Comparison of ENCODE assay signal across 8 cellular contexts in the genomic region with DNA sequence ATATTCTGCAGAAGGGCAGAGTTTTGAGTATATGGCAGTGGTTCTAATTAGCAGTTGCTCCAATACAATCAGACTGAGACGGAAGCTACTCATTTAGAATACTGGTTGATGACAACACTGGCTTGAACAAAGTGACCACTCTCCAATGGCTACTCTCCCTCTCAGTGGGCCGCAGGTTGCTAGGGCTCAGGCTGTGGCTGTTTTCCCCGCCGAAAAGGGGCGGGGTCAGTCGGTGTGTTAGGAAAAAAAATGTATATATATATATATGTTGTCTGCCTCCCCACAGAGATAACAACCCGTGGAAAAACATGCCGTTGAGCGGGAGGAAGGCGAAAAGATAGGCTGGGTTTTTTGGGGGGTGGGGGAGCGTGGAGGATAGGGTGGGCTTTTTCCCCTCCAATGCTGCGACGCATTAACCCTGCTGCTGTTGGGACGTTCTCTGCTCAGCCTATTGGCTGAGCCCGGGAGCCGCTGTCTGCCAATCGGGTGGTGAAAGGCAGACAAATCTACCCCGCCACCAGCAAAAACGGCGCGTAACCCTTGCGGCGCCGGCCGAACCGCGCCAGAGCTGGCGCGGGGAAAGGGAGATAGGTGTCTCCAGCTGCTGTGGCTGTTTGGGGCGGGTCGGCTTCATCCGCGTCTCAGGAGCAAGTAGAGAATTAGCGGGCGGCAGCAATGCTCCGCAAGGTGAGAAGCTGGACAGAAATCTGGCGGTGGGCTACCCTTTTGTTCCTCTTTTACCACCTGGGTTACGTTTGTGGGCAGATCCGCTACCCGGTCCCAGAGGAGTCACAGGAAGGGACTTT. TPM values are rescaled to one million over a fixed set of nuclear protein-coding genes. Genes with fewer than 3 reads are reported as not detected.
A peak's percentile ranks its signal among the peaks of the same experiment; 100 is the strongest.
DNase-seq lines count a peak whose midpoint lies in the region; ATAC-seq, FAIRE-seq and TF ChIP-seq lines count a peak whose summit lies in the region.

A gene (plus strand): TSS at position 532 of the 806 bp plus-strand sequence. CDS start 144 bp downstream, at position 676.

- TF ChIP-seq EP300 in HepG2 (IDR thresholded peaks at IDR 0.05; ENCODE audit: low read depth in 2 of 2, low read length in 2 of 2) (no peak), HepG2 (CRISPR knock-in tag; IDR thresholded peaks at IDR 0.05; ENCODE audit: borderline replicate concordance) (no peak), stomach (IDR thresholded peaks at IDR 0.05) (no peak)

- no peak for TF ChIP-seq POLR2A in HepG2 (IDR thresholded peaks at IDR 0.05; ENCODE audit: insufficient read depth in 1 of 2, low read depth in 2 of 2, low read length in 2 of 2)
- TF ChIP-seq POLR2A in right lobe of liver (IDR thresholded peaks at IDR 0.05) = no peak
- no peak for TF ChIP-seq POLR2A in stomach (IDR thresholded peaks at IDR 0.05)

- no peaks in the 10 kb centered on the region for H4K20me1 ChIP-seq in HepG2 (ENCODE audit: insufficient read depth, low read length)

- H3K27ac ChIP-seq in HepG2 (ENCODE audit: extremely low read length, insufficient read depth, low read length) = no peak within 1 kb of the TSS
- no peak within 1 kb of the TSS for H3K27ac ChIP-seq in right lobe of liver
- H3K27ac ChIP-seq in stomach = peak within 1 kb of the TSS in 1 of 5 donors; percentile 13

- ATAC-seq in HepG2 = no peak
- no peak for ATAC-seq in right lobe of liver
- no peak for ATAC-seq in GM21619 (IDR thresholded peaks at IDR 0.05; ENCODE audit: unreplicated experiment)

- BruUV-seq in HepG2 (replicated peaks; lab: Mats Ljungman, UMichigan) = no TSS peak

- CTCF ChIA-PET in HepG2 (lab: Yijun Ruan, JAX; ENCODE audit: low intra/inter-chr PET ratio, low total read pairs) = no interaction called here

- POLR2A ChIA-PET in HepG2 (lab: Yijun Ruan, JAX) = no interaction called here

- H3K4me3 ChIP-seq in HepG2 (replicated peaks in 1 of 3; ENCODE audit: insufficient read depth in 1 of 3, low read depth in 2 of 3, low read length in 3 of 3) (no peak within 1 kb of the TSS; a peak in 1 of 6 replicates), right lobe of liver (no peak within 1 kb of the TSS), astrocyte of the spinal cord (ENCODE audit: low read depth, low read length) (peak within 1 kb of the TSS; percentile 27), stomach (peak within 1 kb of the TSS; percentile 39 to 46 (median 41))

- H3K36me3 ChIP-seq in HepG2 (replicated peaks in 1 of 2; ENCODE audit: control insufficient read depth in 1 of 2, insufficient read depth in 2 of 2, low read length in 2 of 2) = no peaks in the 10 kb centered on the region
- no peaks in the 10 kb centered on the region for H3K36me3 ChIP-seq in right lobe of liver
- peaks cover 0 to 30% (median 0%) of the 10 kb centered on the region in 4 donors for H3K36me3 ChIP-seq in stomach

- TF ChIP-seq CTCF in HepG2 (CRISPR knock-in tag; IDR thresholded peaks at IDR 0.05) = no peak
- TF ChIP-seq CTCF in right lobe of liver (IDR thresholded peaks at IDR 0.05) = no peak
- no peak for TF ChIP-seq CTCF in astrocyte of the spinal cord (IDR thresholded peaks at IDR 0.05; ENCODE audit: low read depth, low read length)
- no peak for TF ChIP-seq CTCF in stomach (IDR thresholded peaks at IDR 0.05)

- H3K4me2 ChIP-seq in HepG2 (ENCODE audit: low read depth, low read length) = peak within 1 kb of the TSS; percentile 32; the same call in 1 of the 2 replicates

- H3K9me3 ChIP-seq in HepG2 (ENCODE audit: low read length) (no peaks in the 10 kb centered on the region), right lobe of liver (no peaks in the 10 kb centered on the region), stomach (peaks cover 0 to 11% (median 0%) of the 10 kb centered on the region in 4 donors)

- in situ Hi-C loops in HepG2 (cut with HindIII; ENCODE audit: extremely low pct_ligation_motif_present, low pct_unique_long_range_greater_than_20kb) = no loop called here
- in situ Hi-C loops in astrocyte of the spinal cord (cut with HindIII; ENCODE audit: low sequenced_read_pairs) = no loop called here

- H3K4me1 ChIP-seq in HepG2 (ENCODE audit: insufficient read depth, low read length) = no peaks in the 10 kb centered on the region
- no peaks in the 10 kb centered on the region for H3K4me1 ChIP-seq in right lobe of liver
- peaks cover 18 to 55% (median 36%) of the 10 kb centered on the region in 4 donors for H3K4me1 ChIP-seq in stomach

- no peak for FAIRE-seq in HepG2 (lab: Jason Lieb, UNC)

- H3K9ac ChIP-seq in HepG2 (ENCODE audit: insufficient read depth, low read depth, low read length) = no peak within 1 kb of the TSS

- intact Hi-C loops in HepG2 (cut with micrococcal nuclease; ENCODE audit: unreplicated experiment) = no loop called here
- intact Hi-C loops in right lobe of liver (cut with DNase I) = no loop called here
- intact Hi-C loops in stomach (cut with DNase I; ENCODE audit: low total_unique reads) = no loop called here

- no peak for TF ChIP-seq RAD21 in HepG2 (CRISPR knock-in tag; IDR thresholded peaks at IDR 0.05)

- no peak for DNase-seq in HepG2 (ENCODE audit: low spot score)
- no peak for DNase-seq in right lobe of liver
- DNase-seq in astrocyte of the spinal cord (ENCODE audit: low read depth, low spot score) = peak; percentile 42
- peak; percentile 91 for DNase-seq in islet precursor cell
- no peak for DNase-seq in stomach
- DNase-seq in COLO668 (lab: John Stamatoyannopoulos, UW; ENCODE audit: unreplicated experiment) = no peak
- no peak for DNase-seq in NOMO-1 (lab: John Stamatoyannopoulos, UW; ENCODE audit: unreplicated experiment in 2 of 2)

- H2AFZ ChIP-seq in HepG2 (ENCODE audit: low read length) = no peak within 1 kb of the TSS

- H3K79me2 ChIP-seq in HepG2 (ENCODE audit: insufficient read depth, low read length) = no peaks in the 10 kb centered on the region

- H3K27me3 ChIP-seq in HepG2 (ENCODE audit: control insufficient read depth in 1 of 2, insufficient read depth in 2 of 2, low read length in 2 of 2) (peaks cover 3 to 33% of the 10 kb centered on the region in 2 experiments), right lobe of liver (no peaks in the 10 kb centered on the region), stomach (peaks cover 0 to 64% (median 16%) of the 10 kb centered on the region in 3 donors)

- 48% methylated on average over 24 of the region's 40 CpGs for WGBS in HepG2 (ENCODE audit: low lambda C conversion rate)
- WGBS in right lobe of liver (ENCODE audit: insufficient coverage, low coverage, low lambda C conversion rate, missing lambda C conversion rate) = 14% methylated on average over 21 of the region's 40 CpGs
- 1 to 11% (median 7%) methylated on average over 30 to 40 of the region's 40 CpGs for WGBS in stomach, 5 donors

TF ChIP-seq in HepG2, 621 proteins besides CTCF, POLR2A, EP300 and RAD21:
- TF ChIP-seq PHF8 (CRISPR knock-in tag; IDR thresholded peaks at IDR 0.05) (no peak), ZNF652 (CRISPR knock-in tag; IDR thresholded peaks at IDR 0.05; ENCODE audit: borderline replicate concordance, low read depth) (peak; percentile 71)

RNA-seq across cellular contexts. Expression of the gene that starts here (rescaled TPM):
- 0.07 TPM in 1 of 2 replicates, not detected in the other for total RNA-seq in HepG2 (2016; rRNA removed; fragmentation: Illumina TruSeq; extraction: Trizol)
- not detected in 2 replicates for total RNA-seq in HepG2 (2016; cell fraction: cytosol; rRNA removed; fragmentation: Illumina TruSeq; extraction: Trizol; ENCODE audit: low read depth)
- 0.11 TPM in 1 of 2 replicates, not detected in the other for total RNA-seq in HepG2 (2016; cell fraction: insoluble cytoplasmic fraction; rRNA removed; fragmentation: Illumina TruSeq; extraction: Trizol)
- not detected in 2 replicates for total RNA-seq in HepG2 (2016; cell fraction: membrane; rRNA removed; fragmentation: Illumina TruSeq; extraction: Trizol)
- 0.44 and 0.47 TPM in 2 replicates for total RNA-seq in HepG2 (2016; cell fraction: nucleus; rRNA removed; fragmentation: Illumina TruSeq; extraction: Trizol)
- 0.10 TPM in 1 of 2 replicates, not detected in the other for polyA plus RNA-seq in HepG2 (2011; rRNA removed)
- not detected in 2 replicates for polyA plus RNA-seq in HepG2 (2011; cell fraction: cytosol; rRNA removed)
- polyA plus RNA-seq in HepG2 (2011; cell fraction: nucleus; rRNA removed) = 0.07 and 0.11 TPM in 2 replicates
- not detected in 2 replicates for polyA plus RNA-seq in HepG2 (2012)
- not detected in 2 replicates for polyA plus RNA-seq in HepG2 (2016; cell fraction: cytosol; fragmentation: Illumina TruSeq; extraction: Trizol; ENCODE audit: low read depth)
- polyA plus RNA-seq in HepG2 (2016; cell fraction: insoluble cytoplasmic fraction; fragmentation: Illumina TruSeq; extraction: Trizol; ENCODE audit: low read depth) = not detected in 2 replicates
- not detected in 2 replicates for polyA plus RNA-seq in HepG2 (2016; cell fraction: membrane; fragmentation: Illumina TruSeq; extraction: Trizol; ENCODE audit: low read depth)
- polyA plus RNA-seq in HepG2 (2016; cell fraction: nucleus; fragmentation: Illumina TruSeq; extraction: Trizol; ENCODE audit: insufficient read depth, low read depth) = not detected in 2 replicates
- polyA minus RNA-seq in HepG2 (2011; rRNA and poly(A)+ RNA removed; ENCODE audit: low replicate concordance) = 0.21 and 0.34 TPM in 2 replicates
- polyA minus RNA-seq in HepG2 (2011; cell fraction: cytosol; rRNA and poly(A)+ RNA removed) = not detected in 2 replicates
- 0.39 and 0.99 TPM in 2 replicates for polyA minus RNA-seq in HepG2 (2011; cell fraction: nucleus; rRNA and poly(A)+ RNA removed)
- 10 to 100 TPM in 1 of 6 experiments, under 1 TPM in 5; 0.20 to 10.7 (median 0.34) TPM for total RNA-seq in right lobe of liver
- 10 to 100 TPM in 1 of 5 donors, 1 to 10 TPM in 2, under 1 TPM in 1, not detected in 1; 0.87 to 15.4 (median 5.0) TPM for total RNA-seq in stomach
- not detected for polyA plus RNA-seq in stomach

Comparison
In these comparisons a context has a peak if more than half of its experiments do, and no peak if none do; other contexts are left out.
1. DNase-seq: peak in astrocyte of the spinal cord (single experiment) and islet precursor cell (single experiment); none in HepG2 (single experiment), right lobe of liver (0 of 3), stomach (single experiment), COLO668 (single experiment) and NOMO-1 (0 of 2).
2. H3K4me3 ChIP-seq: peak in astrocyte of the spinal cord (single experiment) and stomach (4 of 4); none in HepG2 (0 of 3) and right lobe of liver (0 of 3).